Comparison of ENCODE assay signal across 2 cellular contexts in genomic region chr1:113858982-113859381, GRCh38.
TF ChIP-seq lines count a peak whose summit lies in the region.

No MANE protein-coding gene starts in this region.

TF ChIP-seq in HCT116, 20 proteins besides CTCF, POLR2A, EP300 and RAD21:
- TF ChIP-seq ZFX (IDR thresholded peaks at IDR 0.05) (no peak), SP1 (IDR thresholded peaks at IDR 0.05; ENCODE audit: low read depth) (no peak), FOSL1 (IDR thresholded peaks at IDR 0.05; ENCODE audit: low read depth) (no peak), EZH2 (IDR thresholded peaks at IDR 0.05) (no peak), POLR2AphosphoS5 (IDR thresholded peaks at IDR 0.05; ENCODE audit: low read depth, low read length) (no peak), ZNF274 (IDR thresholded peaks at IDR 0.05; ENCODE audit: low read depth, low read length) (no peak), CEBPB (IDR thresholded peaks at IDR 0.05; ENCODE audit: low read depth) (no peak), TCF7L2 (IDR thresholded peaks at IDR 0.05; ENCODE audit: borderline replicate concordance, extremely low read depth, insufficient read depth, insufficient read length) (no peak), REST (IDR thresholded peaks at IDR 0.05; ENCODE audit: low read depth) (no peak), ATF3 (IDR thresholded peaks at IDR 0.05) (no peak), SRF (IDR thresholded peaks at IDR 0.05; ENCODE audit: low read depth) (no peak), EGR1 (IDR thresholded peaks at IDR 0.05; ENCODE audit: low read depth) (no peak), SIN3A (IDR thresholded peaks at IDR 0.05; ENCODE audit: low read depth) (no peak)

TF ChIP-seq in K562, 482 proteins besides CTCF, POLR2A, EP300 and RAD21:
- no peak for TF ChIP-seq POLR2H (tag; IDR thresholded peaks at IDR 0.05; ENCODE audit: low read depth)
- TF ChIP-seq UBTF (IDR thresholded peaks at IDR 0.05; ENCODE audit: borderline replicate concordance in 1 of 2, low read depth in 2 of 2, low read length in 2 of 2) = no peak
- peak; percentile 94 for TF ChIP-seq MAFG (tag; conservative IDR thresholded peaks at IDR 0.05)
- TF ChIP-seq GABPB2 (CRISPR knock-in tag; conservative IDR thresholded peaks at IDR 0.05) = no peak
- TF ChIP-seq KDM1A (IDR thresholded peaks at IDR 0.05) = peak; percentile 32 to 56; a peak in 2 of 4 replicates
- no peak for TF ChIP-seq ASH1L (IDR thresholded peaks at IDR 0.05; ENCODE audit: borderline replicate concordance, low read depth, partially characterized antibody)
- TF ChIP-seq ZNF316 (IDR thresholded peaks at IDR 0.05) = peak; percentile 98
- 0 out of 2 replicates have a peak, but pooled peaks have one; percentile 10 for TF ChIP-seq FOSL1 (tag; conservative IDR thresholded peaks at IDR 0.05)
- peak; percentile 94 for TF ChIP-seq MAFF (IDR thresholded peaks at IDR 0.05; ENCODE audit: low read length)
- no peak for TF ChIP-seq ZHX1 (conservative IDR thresholded peaks at IDR 0.05; ENCODE audit: low read length)
- peak; percentile 96 for TF ChIP-seq C11orf30 (IDR thresholded peaks at IDR 0.05; ENCODE audit: low read depth)
- TF ChIP-seq MAFK (IDR thresholded peaks at IDR 0.05; ENCODE audit: low read length) = peak; percentile 94
- TF ChIP-seq SNRNP70 (optimal IDR thresholded peaks at IDR 0.05; ENCODE audit: low read depth, low read length) = no peak
- no peak for TF ChIP-seq CHCHD3 (CRISPR knock-in tag; IDR thresholded peaks at IDR 0.05)
- TF ChIP-seq NFE2 (IDR thresholded peaks at IDR 0.05; ENCODE audit: low read depth) = peak; percentile 38; the same call in 1 of the 2 replicates
- TF ChIP-seq ZNF24 (IDR thresholded peaks at IDR 0.05) = peak; percentile 99
- no peak for TF ChIP-seq EZH2 (IDR thresholded peaks at IDR 0.05; ENCODE audit: borderline replicate concordance, low read depth, low read length)
- peak; percentile 24; the same call in 1 of the 2 replicates for TF ChIP-seq ELF1 (tag; IDR thresholded peaks at IDR 0.05)
- no peak for TF ChIP-seq CREB3L1 (IDR thresholded peaks at IDR 0.05; ENCODE audit: borderline replicate concordance, low read depth)
